ENCODE assay signal across 25 cellular contexts in genomic region chr6:162965366-162965765, GRCh38.
"Had no signal": no experiment of that assay in that cellular context is flagged by ENCODE, and none has a peak within 500 bp of the region (broad histone marks: within the 10 kb centered on the region; RNA-seq: fewer than 3 reads in every experiment).

No MANE protein-coding gene starts in this region.

- H3K36me3 ChIP-seq: ascending aorta, breast epithelium, esophagus squamous epithelium, sigmoid colon, tibial artery had no signal

- H3K4me1 ChIP-seq: ascending aorta, breast epithelium, esophagus squamous epithelium, tibial artery had no signal

- DNase-seq: activated CD4-positive, alpha-beta T cell treated with anti-CD3 and anti-CD28 coated beads, Interleukin-2, amount 10 ng/mL, durations not matched to agents 24 days and 14 days; activated CD8-positive, alpha-beta memory T cell treated with anti-CD3 and anti-CD28 coated beads, Interleukin-2, amount 10 ng/mL, durations not matched to agents 7 days and 5 days; activated CD8-positive, alpha-beta T cell treated with anti-CD3 and anti-CD28 coated beads for 36 hours; activated gamma-delta T cell treated with Interleukin-2 at 50 U/mL for 16 hours; endodermal cell; esophagus squamous epithelium; naive B cell; retina; stimulated activated CD4-positive, alpha-beta T cell treated with anti-CD3 and anti-CD28 coated beads, Interleukin-4, amount 100 ng/mL, for 4 hours; stimulated activated naive CD8-positive, alpha-beta T cell treated with anti-CD3 and anti-CD28 coated beads, Interleukin-15, amount 100 ng/mL, for 72 hours; T-helper 2 cell; tibial artery had no signal

- H3K27me3 Mint-ChIP-seq: activated CD4-positive, alpha-beta T cell treated with anti-CD3 and anti-CD28 coated beads, Interleukin-2, amount 10 ng/mL, durations not matched to agents 24 days and 14 days; activated CD8-positive, alpha-beta memory T cell treated with anti-CD3 and anti-CD28 coated beads, Interleukin-2, amount 10 ng/mL, durations not matched to agents 7 days and 5 days; activated CD8-positive, alpha-beta T cell treated with anti-CD3 and anti-CD28 coated beads for 36 hours; activated naive CD4-positive, alpha-beta T cell treated with anti-CD3 and anti-CD28 coated beads, Interleukin-2, amount 50 U/mL, for 24 hours; central memory CD8-positive, alpha-beta T cell; memory B cell; naive B cell; progenitor cell of endocrine pancreas; stimulated activated naive CD8-positive, alpha-beta T cell treated with anti-CD3 and anti-CD28 coated beads, Interleukin-15, amount 100 ng/mL, for 72 hours had no signal

- H3K4me1 Mint-ChIP-seq: activated CD4-positive, alpha-beta T cell treated with anti-CD3 and anti-CD28 coated beads, Interleukin-2, amount 10 ng/mL, durations not matched to agents 24 days and 14 days; activated CD8-positive, alpha-beta memory T cell treated with anti-CD3 and anti-CD28 coated beads, Interleukin-2, amount 10 ng/mL, durations not matched to agents 7 days and 5 days; activated naive CD4-positive, alpha-beta T cell treated with anti-CD3 and anti-CD28 coated beads, Interleukin-2, amount 50 U/mL, for 24 hours; central memory CD8-positive, alpha-beta T cell; endodermal cell; memory B cell; naive B cell; stimulated activated naive CD8-positive, alpha-beta T cell treated with anti-CD3 and anti-CD28 coated beads, Interleukin-15, amount 100 ng/mL, for 72 hours had no signal

- H3K27ac Mint-ChIP-seq: activated CD4-positive, alpha-beta T cell treated with anti-CD3 and anti-CD28 coated beads, Interleukin-2, amount 10 ng/mL, durations not matched to agents 24 days and 14 days; activated CD8-positive, alpha-beta memory T cell treated with anti-CD3 and anti-CD28 coated beads, Interleukin-2, amount 10 ng/mL, durations not matched to agents 7 days and 5 days; activated CD8-positive, alpha-beta T cell treated with anti-CD3 and anti-CD28 coated beads for 36 hours; activated naive CD4-positive, alpha-beta T cell treated with anti-CD3 and anti-CD28 coated beads, Interleukin-2, amount 50 U/mL, for 24 hours; activated T-helper 1 cell treated with anti-CD3 and anti-CD28 coated beads, Interleukin-12 subunit alpha, Interleukin-12 subunit beta, Interleukin-2, Interleukin-4 antibody, amounts not matched to agents 30 ng/mL and 10 ng/mL and 1 ng/mL, durations not matched to agents 14 hours and 24 hours and 36 hours; endodermal cell; memory B cell; progenitor cell of endocrine pancreas; stimulated activated naive CD8-positive, alpha-beta T cell treated with anti-CD3 and anti-CD28 coated beads, Interleukin-15, amount 100 ng/mL, for 72 hours had no signal

- H3K36me3 Mint-ChIP-seq: activated CD8-positive, alpha-beta memory T cell treated with anti-CD3 and anti-CD28 coated beads, Interleukin-2, amount 10 ng/mL, durations not matched to agents 7 days and 5 days; activated naive CD4-positive, alpha-beta T cell treated with anti-CD3 and anti-CD28 coated beads, Interleukin-2, amount 50 U/mL, for 24 hours; memory B cell; naive B cell had no signal

- H3K9me3 Mint-ChIP-seq: endodermal cell had no signal

- ATAC-seq: activated CD4-positive, CD25-positive, alpha-beta regulatory T cell treated with anti-CD3 and anti-CD28 coated beads, Interleukin-2, amount 50 U/mL, for 24 hours; activated CD8-positive, alpha-beta memory T cell treated with anti-CD3 and anti-CD28 coated beads, Interleukin-2, amount 10 ng/mL, durations not matched to agents 7 days and 5 days; activated CD8-positive, alpha-beta T cell treated with anti-CD3 and anti-CD28 coated beads for 36 hours; left colon; stimulated activated naive CD8-positive, alpha-beta T cell treated with anti-CD3 and anti-CD28 coated beads, Interleukin-15, amount 100 ng/mL, for 72 hours had no signal

- H3K9me3 ChIP-seq: ascending aorta, breast epithelium, esophagus squamous epithelium, sigmoid colon, tibial artery had no signal

- H3K27me3 ChIP-seq: ascending aorta, breast epithelium, esophagus squamous epithelium, sigmoid colon, tibial artery had no signal

- H3K4me3 Mint-ChIP-seq: activated CD4-positive, alpha-beta T cell treated with anti-CD3 and anti-CD28 coated beads, Interleukin-2, amount 10 ng/mL, durations not matched to agents 24 days and 14 days; activated CD8-positive, alpha-beta memory T cell treated with anti-CD3 and anti-CD28 coated beads, Interleukin-2, amount 10 ng/mL, durations not matched to agents 7 days and 5 days; activated CD8-positive, alpha-beta T cell treated with anti-CD3 and anti-CD28 coated beads for 36 hours; activated naive CD4-positive, alpha-beta T cell treated with anti-CD3 and anti-CD28 coated beads, Interleukin-2, amount 50 U/mL, for 24 hours; activated T-helper 1 cell treated with anti-CD3 and anti-CD28 coated beads, Interleukin-12 subunit alpha, Interleukin-12 subunit beta, Interleukin-2, Interleukin-4 antibody, amounts not matched to agents 30 ng/mL and 10 ng/mL and 1 ng/mL, durations not matched to agents 14 hours and 24 hours and 36 hours; central memory CD8-positive, alpha-beta T cell; endodermal cell; memory B cell; naive B cell; stimulated activated naive CD8-positive, alpha-beta T cell treated with anti-CD3 and anti-CD28 coated beads, Interleukin-15, amount 100 ng/mL, for 72 hours had no signal

- H3K4me3 ChIP-seq: ascending aorta, breast epithelium, coronary artery, esophagus squamous epithelium, mucosa of descending colon, sigmoid colon, tibial artery had no signal

- H3K27ac ChIP-seq: ascending aorta, coronary artery, esophagus squamous epithelium, sigmoid colon, tibial artery, VCaP had no signal
